In genomic region chr9:12874395-12874794, GRCh38 we compare ENCODE assay signal across 26 cellular contexts.
"Had no signal": no experiment of that assay in that cellular context is flagged by ENCODE, and none has a peak within 500 bp of the region (broad histone marks: within the 10 kb centered on the region; RNA-seq: fewer than 3 reads in every experiment).

No MANE protein-coding gene starts in this region.

- H3K27me3 ChIP-seq: MG63, Peyer's patch, SJCRH30 had no signal

- H3K9me2 ChIP-seq: SK-N-SH had no signal

- H3K9me3 ChIP-seq: MG63, Peyer's patch, SJCRH30 had no signal

- ATAC-seq: activated T-helper 17 cell treated with anti-CD3 and anti-CD28 coated beads, Interleukin-2, amount 50 U/mL, for 72 hours had no signal

- H3K4me1 Mint-ChIP-seq: activated CD4-positive, alpha-beta T cell treated with anti-CD3 and anti-CD28 coated beads, Interleukin-2, amount 10 ng/mL, durations not matched to agents 7 days and 5 days; activated T-helper 17 cell treated with anti-CD3 and anti-CD28 coated beads, Interleukin-2, amount 50 U/mL, for 72 hours; brain had no signal

- H3K4me3 ChIP-seq: MG63, Peyer's patch, SJCRH30 had no signal

- H3K27me3 Mint-ChIP-seq: activated CD4-positive, alpha-beta memory T cell treated with anti-CD3 and anti-CD28 coated beads for 36 hours; activated CD4-positive, alpha-beta T cell treated with anti-CD3 and anti-CD28 coated beads, Interleukin-2, amount 10 ng/mL, durations not matched to agents 7 days and 5 days; activated naive CD8-positive, alpha-beta T cell; activated T-helper 17 cell treated with anti-CD3 and anti-CD28 coated beads, Interleukin-2, amount 50 U/mL, for 72 hours had no signal

- H3K4me3 Mint-ChIP-seq: activated CD4-positive, alpha-beta memory T cell treated with anti-CD3 and anti-CD28 coated beads for 36 hours; activated CD4-positive, alpha-beta T cell treated with anti-CD3 and anti-CD28 coated beads, Interleukin-2, amount 10 ng/mL, durations not matched to agents 7 days and 5 days; activated naive CD4-positive, alpha-beta T cell treated with anti-CD3 and anti-CD28 coated beads for 36 hours; activated naive CD8-positive, alpha-beta T cell; activated T-helper 17 cell treated with anti-CD3 and anti-CD28 coated beads, Interleukin-2, amount 50 U/mL, for 72 hours; brain had no signal

- H3K27ac ChIP-seq: KMS-11, Peyer's patch, RWPE1, SJCRH30, VCaP had no signal

- H3K4me1 ChIP-seq: Peyer's patch had no signal

- H3K36me3 ChIP-seq: MG63, Peyer's patch, SJCRH30 had no signal

- H3K9ac ChIP-seq: KMS-11, SK-N-SH had no signal

- DNase-seq: activated CD4-positive, alpha-beta memory T cell treated with anti-CD3 and anti-CD28 coated beads for 36 hours; activated CD4-positive, alpha-beta T cell treated with anti-CD3 and anti-CD28 coated beads, Interleukin-2, amount 10 ng/mL, durations not matched to agents 7 days and 5 days; activated CD4-positive, CD25-positive, alpha-beta regulatory T cell; activated CD8-positive, alpha-beta memory T cell treated with anti-CD3 and anti-CD28 coated beads for 24 hours; activated gamma-delta T cell; activated naive CD4-positive, alpha-beta T cell treated with anti-CD3 and anti-CD28 coated beads for 36 hours; activated T-cell treated with anti-CD3 and anti-CD28 coated beads, Interleukin-2, amount 50 U/mL, for 48 hours; amygdala; cerebellar nuclear complex; MG63; MV-4-11; NCI-H1092 treated with DMSO at 0.1 percent for 48 hours; NCI-H1436 treated with DMSO at 0.1 percent for 48 hours; NCI-H1930; NCI-H524; Peyer's patch; Right ventricle myocardium superior; SJCRH30; SK-N-SH; T-helper 1 cell had no signal

- H3K4me2 ChIP-seq: KMS-11, SK-N-SH had no signal

- H3K27ac Mint-ChIP-seq: activated CD4-positive, alpha-beta memory T cell treated with anti-CD3 and anti-CD28 coated beads for 36 hours; activated CD4-positive, alpha-beta T cell treated with anti-CD3 and anti-CD28 coated beads, Interleukin-2, amount 10 ng/mL, durations not matched to agents 7 days and 5 days; activated naive CD4-positive, alpha-beta T cell treated with anti-CD3 and anti-CD28 coated beads for 36 hours; activated naive CD8-positive, alpha-beta T cell; activated T-helper 17 cell treated with anti-CD3 and anti-CD28 coated beads, Interleukin-2, amount 50 U/mL, for 72 hours; brain had no signal
